Comparison of ENCODE assay signal across 17 cellular contexts in the genomic region with DNA sequence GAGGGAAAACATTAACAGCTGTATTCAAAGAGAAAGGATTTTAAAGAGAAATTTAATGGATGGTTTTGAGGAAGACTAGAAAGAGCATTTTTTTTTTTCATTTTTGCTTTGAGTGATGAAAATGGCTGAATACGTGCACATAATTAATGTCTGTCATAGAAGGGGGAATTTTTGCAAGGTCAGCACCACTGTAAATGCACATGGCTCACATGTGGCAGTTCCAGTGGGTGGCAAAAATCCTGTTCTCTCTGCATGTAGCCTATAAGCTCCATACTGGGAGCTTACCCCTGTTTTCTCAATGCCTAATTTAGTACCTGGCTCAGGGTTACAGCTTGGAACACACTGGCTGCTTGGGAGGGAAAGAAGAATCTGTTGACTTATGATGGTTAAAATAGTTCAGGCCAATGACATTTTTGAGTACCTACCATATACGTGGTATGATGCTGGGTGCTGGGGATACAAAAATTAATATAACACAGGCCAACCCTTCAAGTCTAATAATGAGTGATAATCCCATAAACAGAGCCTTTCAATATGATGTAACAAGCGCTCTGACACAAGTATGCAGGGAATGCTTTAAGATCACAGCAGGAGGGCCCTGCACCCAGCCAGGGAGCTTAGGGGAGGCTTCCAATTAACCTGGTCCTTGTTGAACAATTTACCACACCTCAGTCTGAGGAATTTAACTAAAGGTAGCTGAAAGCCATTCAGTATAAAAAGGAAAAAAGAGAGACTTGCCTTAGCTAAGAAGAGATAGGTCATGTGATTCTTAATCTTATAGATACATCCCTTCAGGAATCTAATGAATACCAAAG. TPM values are rescaled to one million over a fixed set of nuclear protein-coding genes. Genes with fewer than 3 reads are reported as not detected.
DNase-seq lines count a peak whose midpoint lies in the region; ATAC-seq and TF ChIP-seq lines count a peak whose summit lies in the region.
"Had no signal": no experiment of that assay in that cellular context is flagged by ENCODE, and none has a peak within 500 bp of the region (broad histone marks: within the 10 kb centered on the region; RNA-seq: fewer than 3 reads in every experiment).

No MANE protein-coding gene starts in this region.

- DNase-seq in GM23338 (ENCODE audit: low spot score) (peak; percentile 92), WTC11 (ENCODE audit: low spot score) (peak; percentile 72), iPS-NIHi11 (ENCODE audit: low spot score) (peak; percentile 64), progenitor cell of endocrine pancreas (ENCODE audit: low spot score, unreplicated experiment) (no peak), foreskin melanocyte (no peak)
- no peak for DNase-seq in stimulated activated naive CD4-positive, alpha-beta T cell (lab: John Stamatoyannopoulos, UW)
- DNase-seq in T-helper 2 cell treated with Interferon-gamma antibody and Interleukin-4, amounts not matched to agents 5 μg/mL and 100 μg/mL, for 36 hours (ENCODE audit: low spot score): no peak
- DNase-seq: activated CD4-positive, alpha-beta T cell treated with anti-CD3 and anti-CD28 coated beads for 36 hours; C1 segment of cervical spinal cord; effector CD4-positive, alpha-beta T cell; GOT3; natural killer cell; NCI-H1417 treated with DMSO at 0.1 percent for 48 hours; NCI-H524 had no signal

- peaks cover 7% of the 10 kb centered on the region; the same call in 1 of the 2 replicates for H3K4me1 ChIP-seq in GM23338 (ENCODE audit: insufficient read depth)

- POLR2A ChIA-PET in WTC11 (lab: Charles Lee): interaction anchor here (1.3 kb wide), 1 partner anchor 33 kb away, joined by 10 read pairs; a partner anchor contains a TSS

- no peaks in the 10 kb centered on the region for H3K27me3 ChIP-seq in GM23338 (ENCODE audit: insufficient read depth)

- H4K20me1 ChIP-seq in GM23338 (replicated peaks; ENCODE audit: insufficient read depth): no peaks in the 10 kb centered on the region

- H3K27ac Mint-ChIP-seq in GM23338: peak overlapping the region; percentile 91
- peak overlapping the region; percentile 47 for H3K27ac Mint-ChIP-seq in WTC11
- peak overlapping the region; percentile 87 for H3K27ac Mint-ChIP-seq in progenitor cell of endocrine pancreas
- no peak overlapping the region for H3K27ac Mint-ChIP-seq in T-helper 2 cell treated with Interferon-gamma antibody and Interleukin-4, amounts not matched to agents 5 μg/mL and 100 μg/mL, for 36 hours
- H3K27ac Mint-ChIP-seq: activated CD4-positive, alpha-beta T cell treated with anti-CD3 and anti-CD28 coated beads for 36 hours; natural killer cell; T-helper 1 cell treated with Interleukin-12 subunit alpha and Interleukin-12 subunit beta and Interleukin-4 antibody, amounts not matched to agents 30 μg/mL and 1 μg/mL, for 36 hours had no signal

- CTCF ChIA-PET in WTC11 (lab: Charles Lee): interaction anchor here (1.2 to 1.8 kb wide), 4 partner anchors 14 to 368 kb away, joined by 4 to 5 read pairs (median 4); no protein-coding TSS in a partner anchor

- H3K36me3 Mint-ChIP-seq in GM23338 (ENCODE audit: low read depth) (no peaks in the 10 kb centered on the region; the same call in 2 of the 3 replicates), WTC11 (no peaks in the 10 kb centered on the region), progenitor cell of endocrine pancreas (ENCODE audit: insufficient read depth) (no peaks in the 10 kb centered on the region)
- peaks cover 2% of the 10 kb centered on the region for H3K36me3 Mint-ChIP-seq in T-helper 2 cell treated with Interferon-gamma antibody and Interleukin-4, amounts not matched to agents 5 μg/mL and 100 μg/mL, for 36 hours (ENCODE audit: low read depth)

- peaks cover 17% of the 10 kb centered on the region for H3K4me1 Mint-ChIP-seq in GM23338
- H3K4me1 Mint-ChIP-seq in WTC11: peaks cover 13% of the 10 kb centered on the region
- H3K4me1 Mint-ChIP-seq in progenitor cell of endocrine pancreas (ENCODE audit: low read depth): peaks cover 17% of the 10 kb centered on the region
- no peaks in the 10 kb centered on the region for H3K4me1 Mint-ChIP-seq in T-helper 2 cell treated with Interferon-gamma antibody and Interleukin-4, amounts not matched to agents 5 μg/mL and 100 μg/mL, for 36 hours (ENCODE audit: low read depth)
- H3K4me1 Mint-ChIP-seq: activated CD4-positive, alpha-beta T cell treated with anti-CD3 and anti-CD28 coated beads for 36 hours; natural killer cell had no signal

- H3K27me3 Mint-ChIP-seq in GM23338 (ENCODE audit: insufficient read depth, low read depth, poor library complexity) (peaks cover 2% of the 10 kb centered on the region), WTC11 (ENCODE audit: low read depth) (no peaks in the 10 kb centered on the region), progenitor cell of endocrine pancreas (no peaks in the 10 kb centered on the region)
- no peaks in the 10 kb centered on the region for H3K27me3 Mint-ChIP-seq in T-helper 2 cell treated with Interferon-gamma antibody and Interleukin-4, amounts not matched to agents 5 μg/mL and 100 μg/mL, for 36 hours (ENCODE audit: low read depth)
- H3K27me3 Mint-ChIP-seq: activated CD4-positive, alpha-beta T cell treated with anti-CD3 and anti-CD28 coated beads for 36 hours had no signal

- no peak overlapping the region for H3K4me2 ChIP-seq in GM23338

- H3K27ac ChIP-seq in GM23338 (ENCODE audit: low read depth): peak overlapping the region; percentile 39; the same call in 1 of the 2 replicates

- H3K36me3 ChIP-seq in GM23338 (ENCODE audit: insufficient read depth): no peaks in the 10 kb centered on the region

- peak overlapping the region; percentile 16; the same call in 1 of the 3 replicates for H3K4me3 Mint-ChIP-seq in GM23338
- no peak overlapping the region for H3K4me3 Mint-ChIP-seq in WTC11
- no peak overlapping the region for H3K4me3 Mint-ChIP-seq in progenitor cell of endocrine pancreas (ENCODE audit: low read depth)
- no peak overlapping the region for H3K4me3 Mint-ChIP-seq in T-helper 2 cell treated with Interferon-gamma antibody and Interleukin-4, amounts not matched to agents 5 μg/mL and 100 μg/mL, for 36 hours
- H3K4me3 Mint-ChIP-seq: activated CD4-positive, alpha-beta T cell treated with anti-CD3 and anti-CD28 coated beads for 36 hours; natural killer cell; T-helper 1 cell treated with Interleukin-12 subunit alpha and Interleukin-12 subunit beta and Interleukin-4 antibody, amounts not matched to agents 30 μg/mL and 1 μg/mL, for 36 hours had no signal

- no peak overlapping the region for H3K4me3 ChIP-seq in GM23338
- H3K4me3 ChIP-seq: skin epidermis had no signal

- H3K9me3 Mint-ChIP-seq in GM23338 (no peaks in the 10 kb centered on the region), WTC11 (no peaks in the 10 kb centered on the region), progenitor cell of endocrine pancreas (ENCODE audit: low read depth) (no peaks in the 10 kb centered on the region)
- no peaks in the 10 kb centered on the region for H3K9me3 Mint-ChIP-seq in T-helper 2 cell treated with Interferon-gamma antibody and Interleukin-4, amounts not matched to agents 5 μg/mL and 100 μg/mL, for 36 hours
- H3K9me3 Mint-ChIP-seq: natural killer cell; T-helper 1 cell treated with Interleukin-12 subunit alpha and Interleukin-12 subunit beta and Interleukin-4 antibody, amounts not matched to agents 30 μg/mL and 1 μg/mL, for 36 hours had no signal

- H3K9me2 ChIP-seq in GM23338 (ENCODE audit: insufficient read depth): no peaks in the 10 kb centered on the region

- H3F3A ChIP-seq in GM23338 (replicated peaks; ENCODE audit: low read depth): no peaks in the 10 kb centered on the region

- peak; percentile 96 for ATAC-seq in GM23338
- peak; percentile 89 for ATAC-seq in WTC11
- ATAC-seq in GM21737 (IDR thresholded peaks at IDR 0.05; ENCODE audit: unreplicated experiment): no peak
- ATAC-seq: activated CD4-positive, alpha-beta T cell treated with anti-CD3 and anti-CD28 coated beads for 36 hours; natural killer cell had no signal

- TF ChIP-seq CTCF in GM23338 (conservative IDR thresholded peaks at IDR 0.05; ENCODE audit: low read depth in 2 of 2) (no peak), WTC11 (IDR thresholded peaks at IDR 0.05) (no peak), progenitor cell of endocrine pancreas (IDR thresholded peaks at IDR 0.05; ENCODE audit: unreplicated experiment) (no peak)

- H2AFZ ChIP-seq in GM23338: no peak overlapping the region

- no peaks in the 10 kb centered on the region for H3K79me2 ChIP-seq in GM23338 (replicated peaks; ENCODE audit: insufficient read depth)

TF ChIP-seq in GM23338, 12 proteins besides CTCF, POLR2A, EP300 and RAD21 (continues in another document):
- TF ChIP-seq ZNF114 (CRISPR knock-in tag; IDR thresholded peaks at IDR 0.05): no peak
- TF ChIP-seq NANOG (IDR thresholded peaks at IDR 0.05; ENCODE audit: borderline replicate concordance): no peak

TF ChIP-seq in WTC11, 78 proteins besides CTCF, POLR2A, EP300 and RAD21 (continues in another document):
- TF ChIP-seq TEAD1 (CRISPR knock-in tag; IDR thresholded peaks at IDR 0.05): peak; percentile 58; the same call in 1 of the 2 replicates
- no peak for TF ChIP-seq CBFB (CRISPR knock-in tag; IDR thresholded peaks at IDR 0.05; ENCODE audit: low read depth)
- TF ChIP-seq OVOL2 (CRISPR knock-in tag; IDR thresholded peaks at IDR 0.05; ENCODE audit: borderline replicate concordance): no peak
- TF ChIP-seq NR2C2 (CRISPR knock-in tag; IDR thresholded peaks at IDR 0.05): no peak
- TF ChIP-seq, protein P1, sequence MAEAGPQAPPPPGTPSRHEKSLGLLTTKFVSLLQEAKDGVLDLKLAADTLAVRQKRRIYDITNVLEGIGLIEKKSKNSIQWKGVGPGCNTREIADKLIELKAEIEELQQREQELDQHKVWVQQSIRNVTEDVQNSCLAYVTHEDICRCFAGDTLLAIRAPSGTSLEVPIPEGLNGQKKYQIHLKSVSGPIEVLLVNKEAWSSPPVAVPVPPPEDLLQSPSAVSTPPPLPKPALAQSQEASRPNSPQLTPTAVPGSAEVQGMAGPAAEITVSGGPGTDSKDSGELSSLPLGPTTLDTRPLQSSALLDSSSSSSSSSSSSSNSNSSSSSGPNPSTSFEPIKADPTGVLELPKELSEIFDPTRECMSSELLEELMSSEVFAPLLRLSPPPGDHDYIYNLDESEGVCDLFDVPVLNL (CRISPR knock-in tag; IDR thresholded peaks at IDR 0.05; ENCODE audit: borderline replicate concordance, low read depth): no peak
- peak; percentile 51; the same call in 1 of the 2 replicates for TF ChIP-seq TEAD4 (CRISPR knock-in tag; IDR thresholded peaks at IDR 0.05)
- peak; percentile 62 for TF ChIP-seq ZNF423 (CRISPR knock-in tag; IDR thresholded peaks at IDR 0.05)
- no peak for TF ChIP-seq MXD4 (CRISPR knock-in tag; IDR thresholded peaks at IDR 0.05; ENCODE audit: borderline replicate concordance)
- TF ChIP-seq TP53 (CRISPR knock-in tag; IDR thresholded peaks at IDR 0.05): no peak

RNA-seq across cellular contexts. Expression of a gene that starts 33.0 kb away (rescaled TPM):
- total RNA-seq in GM23338 (2014; rRNA removed; shearing (Covaris generic)): 6.7 and 8.0 TPM in 2 replicates
- polyA plus RNA-seq in GM23338 (2016; fragmentation: Nextera tagmentation; extraction: Ambion mirVana): 10.7 and 11.7 TPM in 2 replicates
- total RNA-seq in WTC11 (2021): 7.6 to 10.4 TPM (median 9.1 TPM) in 3 replicates
- total RNA-seq in progenitor cell of endocrine pancreas: 11.9 and 12.8 TPM in 2 replicates

RNA-seq across cellular contexts. Expression of a gene that starts 34.2 kb away (rescaled TPM):
- total RNA-seq in GM23338 (2014; rRNA removed; shearing (Covaris generic)): 13.0 and 16.8 TPM in 2 replicates
- polyA plus RNA-seq in GM23338 (2016; fragmentation: Nextera tagmentation; extraction: Ambion mirVana): 3.7 and 4.0 TPM in 2 replicates
- total RNA-seq in WTC11 (2021): 8.0 to 10.2 TPM (median 8.5 TPM) in 3 replicates
- total RNA-seq in progenitor cell of endocrine pancreas: 17.5 and 20.0 TPM in 2 replicates

Comparison
In these comparisons a context has a peak if more than half of its experiments do, and no peak if none do; other contexts are left out.
1. DNase-seq: peak in GM23338 (single experiment), WTC11 (single experiment) and iPS-NIHi11 (single experiment); none in progenitor cell of endocrine pancreas (single experiment), stimulated activated naive CD4-positive, alpha-beta T cell (0 of 6), foreskin melanocyte (single experiment) and T-helper 2 cell treated with Interferon-gamma antibody and Interleukin-4, amounts not matched to agents 5 μg/mL and 100 μg/mL, for 36 hours (single experiment).